Comparison of ENCODE assay signal across 1 cellular context in genomic region chr16:27759301-27759871, GRCh38.
TF ChIP-seq lines count a peak whose summit lies in the region.

No MANE protein-coding gene starts in this region.

TF ChIP-seq in IMR-90, 13 proteins besides CTCF, POLR2A, EP300 and RAD21 (continued from another document):
- no peak for TF ChIP-seq ELK1 (IDR thresholded peaks at IDR 0.05; ENCODE audit: borderline replicate concordance, low read depth, low read length)
- no peak for TF ChIP-seq BHLHE40 (IDR thresholded peaks at IDR 0.05; ENCODE audit: low read depth, low read length)
- no peak for TF ChIP-seq CHD1 (IDR thresholded peaks at IDR 0.05; ENCODE audit: low read depth, low read length)
